ENCODE assay signal across 1 cellular context in the genomic region with DNA sequence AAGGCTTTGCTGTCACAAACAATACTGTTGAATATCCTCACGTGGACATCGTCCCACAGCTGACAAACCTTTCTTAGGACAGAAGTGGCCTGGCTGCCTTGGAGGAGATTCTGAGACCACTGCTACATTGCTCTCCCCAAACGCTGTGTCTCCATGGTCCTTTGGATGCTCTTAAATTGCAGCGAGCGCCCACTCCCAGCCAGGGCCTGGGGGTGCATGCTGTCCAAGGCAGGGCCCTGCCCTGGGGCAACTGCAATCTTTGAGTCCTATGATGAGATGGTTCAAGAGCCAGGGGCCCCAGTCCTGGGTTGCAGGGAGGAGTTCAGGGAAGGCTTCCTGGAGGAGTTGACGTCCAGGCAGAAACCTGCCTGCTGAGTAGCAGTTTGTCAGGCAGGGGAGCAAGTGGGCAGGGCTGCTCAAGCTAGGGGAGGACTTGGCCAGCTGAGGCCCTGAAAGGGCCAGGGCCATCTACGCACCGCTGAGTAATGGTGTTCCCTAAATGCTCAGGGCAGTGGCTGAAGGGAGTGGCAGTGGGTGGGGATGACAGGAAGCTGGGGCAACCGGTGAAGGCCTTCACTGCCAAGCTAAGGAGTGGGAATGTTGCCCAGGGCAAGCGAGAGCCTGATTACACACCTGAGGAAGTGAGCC.
TF ChIP-seq lines count a peak whose summit lies in the region.

No MANE protein-coding gene starts in this region.

TF ChIP-seq in HCT116, 20 proteins besides CTCF, POLR2A, EP300 and RAD21 (continued from another document):
- TF ChIP-seq, protein P1, sequence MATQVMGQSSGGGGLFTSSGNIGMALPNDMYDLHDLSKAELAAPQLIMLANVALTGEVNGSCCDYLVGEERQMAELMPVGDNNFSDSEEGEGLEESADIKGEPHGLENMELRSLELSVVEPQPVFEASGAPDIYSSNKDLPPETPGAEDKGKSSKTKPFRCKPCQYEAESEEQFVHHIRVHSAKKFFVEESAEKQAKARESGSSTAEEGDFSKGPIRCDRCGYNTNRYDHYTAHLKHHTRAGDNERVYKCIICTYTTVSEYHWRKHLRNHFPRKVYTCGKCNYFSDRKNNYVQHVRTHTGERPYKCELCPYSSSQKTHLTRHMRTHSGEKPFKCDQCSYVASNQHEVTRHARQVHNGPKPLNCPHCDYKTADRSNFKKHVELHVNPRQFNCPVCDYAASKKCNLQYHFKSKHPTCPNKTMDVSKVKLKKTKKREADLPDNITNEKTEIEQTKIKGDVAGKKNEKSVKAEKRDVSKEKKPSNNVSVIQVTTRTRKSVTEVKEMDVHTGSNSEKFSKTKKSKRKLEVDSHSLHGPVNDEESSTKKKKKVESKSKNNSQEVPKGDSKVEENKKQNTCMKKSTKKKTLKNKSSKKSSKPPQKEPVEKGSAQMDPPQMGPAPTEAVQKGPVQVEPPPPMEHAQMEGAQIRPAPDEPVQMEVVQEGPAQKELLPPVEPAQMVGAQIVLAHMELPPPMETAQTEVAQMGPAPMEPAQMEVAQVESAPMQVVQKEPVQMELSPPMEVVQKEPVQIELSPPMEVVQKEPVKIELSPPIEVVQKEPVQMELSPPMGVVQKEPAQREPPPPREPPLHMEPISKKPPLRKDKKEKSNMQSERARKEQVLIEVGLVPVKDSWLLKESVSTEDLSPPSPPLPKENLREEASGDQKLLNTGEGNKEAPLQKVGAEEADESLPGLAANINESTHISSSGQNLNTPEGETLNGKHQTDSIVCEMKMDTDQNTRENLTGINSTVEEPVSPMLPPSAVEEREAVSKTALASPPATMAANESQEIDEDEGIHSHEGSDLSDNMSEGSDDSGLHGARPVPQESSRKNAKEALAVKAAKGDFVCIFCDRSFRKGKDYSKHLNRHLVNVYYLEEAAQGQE (IDR thresholded peaks at IDR 0.05; ENCODE audit: low read depth), result no peak
- no peak for TF ChIP-seq ZNF274 (IDR thresholded peaks at IDR 0.05; ENCODE audit: low read depth, low read length)
TF ChIP-seq in HCT116: peak in this region for 2.
